13 cellular contexts compared by ENCODE assay signal in the genomic region with DNA sequence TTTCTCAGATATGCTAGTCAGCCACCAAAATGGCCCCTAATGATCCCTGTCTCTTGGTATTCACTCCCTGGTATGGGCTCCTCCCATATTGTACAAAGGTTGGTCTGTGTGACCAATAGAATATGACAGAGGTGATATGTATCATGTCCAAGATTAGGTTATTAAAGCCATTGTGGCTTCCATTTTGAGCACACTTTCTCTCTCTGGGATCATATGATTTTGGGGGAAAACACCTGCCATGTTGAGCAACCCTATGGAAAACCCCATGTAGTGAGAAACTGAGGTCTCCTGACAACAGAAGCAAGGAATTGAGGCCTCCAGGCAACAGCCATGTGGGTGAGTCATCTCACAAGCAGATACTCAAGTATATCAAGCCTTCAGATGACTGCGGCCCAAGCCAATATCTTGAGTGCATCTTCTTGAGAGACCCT. TPM values are rescaled to one million over a fixed set of nuclear protein-coding genes. Genes with fewer than 3 reads are reported as not detected.
A peak's percentile ranks its signal among the peaks of the same experiment; 100 is the strongest.
DNase-seq lines count a peak whose midpoint lies in the region; ATAC-seq and TF ChIP-seq lines count a peak whose summit lies in the region.
"Had no signal": no experiment of that assay in that cellular context is flagged by ENCODE, and none has a peak within 500 bp of the region (broad histone marks: within the 10 kb centered on the region; RNA-seq: fewer than 3 reads in every experiment).

No MANE protein-coding gene starts in this region.

- 78 to 100% (median 83%) methylated on average over 1 of the region's 1 CpG for WGBS in stomach, 5 donors

- no peak for TF ChIP-seq CTCF in stomach (IDR thresholded peaks at IDR 0.05)

- no peak overlapping the region for H3K4me3 Mint-ChIP-seq in activated T-cell treated with anti-CD3 and anti-CD28 coated beads, Interleukin-2, amount 50 U/mL, for 4 hours
- no peak overlapping the region for H3K4me3 Mint-ChIP-seq in activated T-cell treated with anti-CD3 and anti-CD28 coated beads, Interleukin-2, amount 50 U/mL, for 24 hours
- H3K4me3 Mint-ChIP-seq in activated T-helper 17 cell treated with anti-CD3 and anti-CD28 coated beads, Interleukin-2, amount 50 U/mL, for 72 hours, result peak overlapping the region; percentile 4
- H3K4me3 Mint-ChIP-seq in stimulated activated effector memory CD8-positive, alpha-beta T cell treated with anti-CD3 and anti-CD28 coated beads, Interleukin-12 subunit alpha, Interleukin-12 subunit beta, amount 100 ng/mL, for 72 hours, result no peak overlapping the region

- no peak overlapping the region for H3K27ac ChIP-seq in stomach
- H3K27ac ChIP-seq: neutrophil, SK-N-MC had no signal

- no peaks in the 10 kb centered on the region for H3K27me3 Mint-ChIP-seq in activated T-cell treated with anti-CD3 and anti-CD28 coated beads, Interleukin-2, amount 50 U/mL, for 4 hours (ENCODE audit: low read depth)
- H3K27me3 Mint-ChIP-seq in activated T-cell treated with anti-CD3 and anti-CD28 coated beads, Interleukin-2, amount 50 U/mL, for 24 hours, result no peaks in the 10 kb centered on the region
- H3K27me3 Mint-ChIP-seq in activated T-helper 17 cell treated with anti-CD3 and anti-CD28 coated beads, Interleukin-2, amount 50 U/mL, for 72 hours, result no peaks in the 10 kb centered on the region

- no peak overlapping the region for H3K27ac Mint-ChIP-seq in activated T-cell treated with anti-CD3 and anti-CD28 coated beads, Interleukin-2, amount 50 U/mL, for 24 hours
- no peak overlapping the region for H3K27ac Mint-ChIP-seq in activated T-helper 17 cell treated with anti-CD3 and anti-CD28 coated beads, Interleukin-2, amount 50 U/mL, for 72 hours
- H3K27ac Mint-ChIP-seq in stimulated activated effector memory CD8-positive, alpha-beta T cell treated with anti-CD3 and anti-CD28 coated beads, Interleukin-12 subunit alpha, Interleukin-12 subunit beta, amount 100 ng/mL, for 72 hours, result no peak overlapping the region
- H3K27ac Mint-ChIP-seq: activated T-helper 2 cell treated with anti-CD3 and anti-CD28 coated beads, Interferon-gamma antibody, Interleukin-2, Interleukin-4, amounts not matched to agents 10 μg/mL and 5 μg/mL and 100 μg/mL, durations not matched to agents 14 hours and 24 hours and 36 hours had no signal

- no peak overlapping the region for H3K4me3 ChIP-seq in stomach
- H3K4me3 ChIP-seq: SK-N-MC had no signal

- peaks cover 0 to 5% (median 0%) of the 10 kb centered on the region in 3 donors for H3K27me3 ChIP-seq in stomach

- ATAC-seq in activated T-cell treated with anti-CD3 and anti-CD28 coated beads, Interleukin-2, amount 50 U/mL, for 4 hours, result peak; percentile 73 to 87
- ATAC-seq in HG02759 (IDR thresholded peaks at IDR 0.05; ENCODE audit: unreplicated experiment), result peak; percentile 56
- peak; percentile 96 for ATAC-seq in activated T-helper 17 cell treated with anti-CD3 and anti-CD28 coated beads, Interleukin-2, amount 50 U/mL, for 72 hours (replicated peaks)
- ATAC-seq in stimulated activated effector memory CD8-positive, alpha-beta T cell treated with anti-CD3 and anti-CD28 coated beads, Interleukin-12 subunit alpha, Interleukin-12 subunit beta, amount 100 ng/mL, for 72 hours, result peak; percentile 92

- no peaks in the 10 kb centered on the region for H3K36me3 Mint-ChIP-seq in activated T-cell treated with anti-CD3 and anti-CD28 coated beads, Interleukin-2, amount 50 U/mL, for 4 hours (ENCODE audit: insufficient read depth)
- no peaks in the 10 kb centered on the region for H3K36me3 Mint-ChIP-seq in activated T-cell treated with anti-CD3 and anti-CD28 coated beads, Interleukin-2, amount 50 U/mL, for 24 hours (ENCODE audit: low read depth)
- no peaks in the 10 kb centered on the region for H3K36me3 Mint-ChIP-seq in activated T-helper 17 cell treated with anti-CD3 and anti-CD28 coated beads, Interleukin-2, amount 50 U/mL, for 72 hours (ENCODE audit: low read depth)
- no peaks in the 10 kb centered on the region for H3K36me3 Mint-ChIP-seq in stimulated activated effector memory CD8-positive, alpha-beta T cell treated with anti-CD3 and anti-CD28 coated beads, Interleukin-12 subunit alpha, Interleukin-12 subunit beta, amount 100 ng/mL, for 72 hours

- H3K4me1 Mint-ChIP-seq in activated T-cell treated with anti-CD3 and anti-CD28 coated beads, Interleukin-2, amount 50 U/mL, for 4 hours (ENCODE audit: low read depth), result peaks cover 28% of the 10 kb centered on the region
- H3K4me1 Mint-ChIP-seq in activated T-cell treated with anti-CD3 and anti-CD28 coated beads, Interleukin-2, amount 50 U/mL, for 24 hours (ENCODE audit: low read depth), result peaks cover 18% of the 10 kb centered on the region
- peaks cover 13% of the 10 kb centered on the region for H3K4me1 Mint-ChIP-seq in activated T-helper 17 cell treated with anti-CD3 and anti-CD28 coated beads, Interleukin-2, amount 50 U/mL, for 72 hours
- peaks cover 14% of the 10 kb centered on the region for H3K4me1 Mint-ChIP-seq in stimulated activated effector memory CD8-positive, alpha-beta T cell treated with anti-CD3 and anti-CD28 coated beads, Interleukin-12 subunit alpha, Interleukin-12 subunit beta, amount 100 ng/mL, for 72 hours

- H3K9me3 ChIP-seq in stomach, result no peaks in the 10 kb centered on the region
- H3K9me3 ChIP-seq: neutrophil had no signal

- no peaks in the 10 kb centered on the region for H3K36me3 ChIP-seq in stomach
- H3K36me3 ChIP-seq: neutrophil had no signal

- H3K9me3 Mint-ChIP-seq in activated T-cell treated with anti-CD3 and anti-CD28 coated beads, Interleukin-2, amount 50 U/mL, for 4 hours, result no peaks in the 10 kb centered on the region
- H3K9me3 Mint-ChIP-seq in activated T-cell treated with anti-CD3 and anti-CD28 coated beads, Interleukin-2, amount 50 U/mL, for 24 hours, result no peaks in the 10 kb centered on the region
- H3K9me3 Mint-ChIP-seq in activated T-helper 17 cell treated with anti-CD3 and anti-CD28 coated beads, Interleukin-2, amount 50 U/mL, for 72 hours, result no peaks in the 10 kb centered on the region
- no peaks in the 10 kb centered on the region for H3K9me3 Mint-ChIP-seq in stimulated activated effector memory CD8-positive, alpha-beta T cell treated with anti-CD3 and anti-CD28 coated beads, Interleukin-12 subunit alpha, Interleukin-12 subunit beta, amount 100 ng/mL, for 72 hours
- H3K9me3 Mint-ChIP-seq: activated T-helper 2 cell treated with anti-CD3 and anti-CD28 coated beads, Interferon-gamma antibody, Interleukin-2, Interleukin-4, amounts not matched to agents 10 μg/mL and 5 μg/mL and 100 μg/mL, durations not matched to agents 14 hours and 24 hours and 36 hours had no signal

- TF ChIP-seq POLR2A in stomach (IDR thresholded peaks at IDR 0.05), result no peak

- TF ChIP-seq EP300 in stomach (IDR thresholded peaks at IDR 0.05), result no peak

- DNase-seq in activated T-cell treated with anti-CD3 and anti-CD28 coated beads, Interleukin-2, amount 50 U/mL, for 4 hours, result no peak
- DNase-seq in activated T-cell treated with anti-CD3 and anti-CD28 coated beads, Interleukin-2, amount 50 U/mL, for 24 hours, result no peak
- DNase-seq in stimulated activated effector memory CD8-positive, alpha-beta T cell treated with anti-CD3 and anti-CD28 coated beads, Interleukin-12 subunit alpha, Interleukin-12 subunit beta, amount 100 ng/mL, for 72 hours (ENCODE audit: low spot score in 2 of 2), result peak in 1 of 2 donors; percentile 61
- DNase-seq in AML-193 (lab: John Stamatoyannopoulos, UW) (no peak), stomach (no peak), NCI-H2081 (lab: John Stamatoyannopoulos, UW) (no peak)
- DNase-seq: H7, NCI-H1930 had no signal

- intact Hi-C loops in stomach (cut with DNase I; ENCODE audit: low total_unique reads), result no loop called here

- no peaks in the 10 kb centered on the region for H3K4me1 ChIP-seq in stomach

RNA-seq across cellular contexts. Expression of a gene that starts 7.1 kb away (rescaled TPM):
- 1 to 10 TPM; 7.4 to 7.8 (median 7.6) TPM for total RNA-seq in activated T-cell treated with anti-CD3 and anti-CD28 coated beads, Interleukin-2, amount 50 U/mL, for 4 hours
- 10 to 100 TPM; 11.2 to 21.0 TPM for total RNA-seq in activated T-helper 17 cell treated with anti-CD3 and anti-CD28 coated beads, Interleukin-2, amount 50 U/mL, for 72 hours
- 10 to 100 TPM in 3 of 5 donors, 1 to 10 TPM in 2; 5.8 to 13.3 (median 12.3) TPM for total RNA-seq in stomach
- 1 to 10 TPM; 2.6 to 4.8 (median 2.6) TPM for polyA plus RNA-seq in stomach

RNA-seq across cellular contexts. Expression of a gene that starts 50.8 kb away (rescaled TPM):
- total RNA-seq in activated T-cell treated with anti-CD3 and anti-CD28 coated beads, Interleukin-2, amount 50 U/mL, for 4 hours, result 10 to 100 TPM; 24.2 to 30.1 (median 26.5) TPM
- total RNA-seq in activated T-helper 17 cell treated with anti-CD3 and anti-CD28 coated beads, Interleukin-2, amount 50 U/mL, for 72 hours, result 10 to 100 TPM; 41.2 to 47.9 TPM
- 10 to 100 TPM; 18.7 to 67.4 (median 60.3) TPM for total RNA-seq in stomach
- polyA plus RNA-seq in stomach, result 10 to 100 TPM in 2 of 3 donors, 1 to 10 TPM in 1; 7.9 to 30.6 (median 15.1) TPM
